ENCODE assay signal across 22 cellular contexts in genomic region chr19:47848425-47848824, GRCh38. TPM values are rescaled to one million over a fixed set of nuclear protein-coding genes. Genes with fewer than 3 reads are reported as not detected.
DNase-seq lines count a peak whose midpoint lies in the region; ATAC-seq and TF ChIP-seq lines count a peak whose summit lies in the region.
"Had no signal": no experiment of that assay in that cellular context is flagged by ENCODE, and none has a peak within 500 bp of the region (broad histone marks: within the 10 kb centered on the region; RNA-seq: fewer than 3 reads in every experiment).

No MANE protein-coding gene starts in this region.

- H3K27me3 ChIP-seq in A673 (replicated peaks; ENCODE audit: insufficient read depth, low read depth, low read length, poor library complexity) (no peaks in the 10 kb centered on the region), HUES48 (ENCODE audit: control insufficient read depth, insufficient read depth, low read length) (no peaks in the 10 kb centered on the region)
- H3K27me3 ChIP-seq: BLaER1 had no signal

- H3K4me3 Mint-ChIP-seq in glutamatergic neuron (ENCODE audit: unreplicated experiment): peak overlapping the region; percentile 72
- H3K4me3 Mint-ChIP-seq in nephron: no peak overlapping the region

- TF ChIP-seq CTCF in A673 (conservative IDR thresholded peaks at IDR 0.05; ENCODE audit: low read depth, low read length) (no peak), glutamatergic neuron (IDR thresholded peaks at IDR 0.05; ENCODE audit: partially characterized antibody, unreplicated experiment) (no peak), nephron (IDR thresholded peaks at IDR 0.05; ENCODE audit: unreplicated experiment in 3 of 3) (no peak)

- peaks cover 4% of the 10 kb centered on the region for H3K4me1 ChIP-seq in A673 (ENCODE audit: insufficient read depth, low read length, poor library complexity, severe bottlenecking)
- H3K4me1 ChIP-seq in HUES48 (ENCODE audit: control insufficient read depth, insufficient read depth, low read length): peaks cover 14% of the 10 kb centered on the region
- H3K4me1 ChIP-seq: heart left ventricle, psoas muscle, upper lobe of right lung had no signal

- POLR2A ChIA-PET in A673 (lab: Charles Lee; ENCODE audit: low non-redundant PET): no interaction called here

- intact Hi-C loops in A673 (cut with micrococcal nuclease; ENCODE audit: unreplicated experiment): no loop called here
- intact Hi-C loops in sciatic nerve (cut with DNase I): no loop called here

- H3K4me1 Mint-ChIP-seq in glutamatergic neuron (ENCODE audit: low read depth, unreplicated experiment): peaks cover 7% of the 10 kb centered on the region
- H3K4me1 Mint-ChIP-seq in nephron: peaks cover 20% of the 10 kb centered on the region

- H3K4me3 ChIP-seq in A673 (ENCODE audit: low read depth, low read length, poor library complexity, severe bottlenecking) (peak overlapping the region; percentile 27), HUES48 (ENCODE audit: low read depth, low read length) (peak overlapping the region; percentile 53)
- H3K4me3 ChIP-seq: BLaER1, heart left ventricle, MG63, psoas muscle, upper lobe of right lung had no signal

- H3K27me3 Mint-ChIP-seq in glutamatergic neuron (ENCODE audit: unreplicated experiment) (peaks cover 10% of the 10 kb centered on the region), nephron (ENCODE audit: low read depth) (peaks cover 47% of the 10 kb centered on the region)

- no peaks in the 10 kb centered on the region for H3K36me3 Mint-ChIP-seq in glutamatergic neuron (ENCODE audit: unreplicated experiment)
- no peaks in the 10 kb centered on the region for H3K36me3 Mint-ChIP-seq in nephron (ENCODE audit: low read depth)

- BruUV-seq in A673 (replicated peaks; lab: Mats Ljungman, UMichigan): no TSS peak

- peak overlapping the region; percentile 63; the same call in 1 of the 2 replicates for H3K9ac ChIP-seq in HUES48 (ENCODE audit: low read depth, low read length)
- H3K9ac ChIP-seq: BLaER1 had no signal

- H3K36me3 ChIP-seq in A673 (ENCODE audit: insufficient read depth, low read length, poor library complexity, severe bottlenecking) (no peaks in the 10 kb centered on the region), HUES48 (ENCODE audit: control insufficient read depth, insufficient read depth, low read length) (no peaks in the 10 kb centered on the region)
- H3K36me3 ChIP-seq: BLaER1, heart left ventricle, MG63, upper lobe of right lung had no signal

- H3K9me3 ChIP-seq in A673 (ENCODE audit: low read depth, low read length, poor library complexity, severe bottlenecking): no peaks in the 10 kb centered on the region
- no peaks in the 10 kb centered on the region for H3K9me3 ChIP-seq in HUES48 (ENCODE audit: control insufficient read depth, insufficient read depth, low read length)
- H3K9me3 ChIP-seq: BLaER1, heart left ventricle, MG63, psoas muscle, upper lobe of right lung had no signal

- ATAC-seq in sciatic nerve: no peak
- ATAC-seq: heart left ventricle, left ventricle myocardium superior, psoas muscle, upper lobe of right lung had no signal

- H3K27ac ChIP-seq in A673 (ENCODE audit: low read depth, low read length, poor library complexity, severe bottlenecking): no peak overlapping the region
- H3K27ac ChIP-seq in HUES48 (ENCODE audit: low read depth, low read length): peak overlapping the region; percentile 93
- H3K27ac ChIP-seq: BLaER1, heart left ventricle, psoas muscle, upper lobe of right lung had no signal

- H3K9me3 Mint-ChIP-seq in glutamatergic neuron (ENCODE audit: unreplicated experiment): no peaks in the 10 kb centered on the region
- H3K9me3 Mint-ChIP-seq in nephron: no peaks in the 10 kb centered on the region
- H3K9me3 Mint-ChIP-seq: activated T-cell treated with anti-CD3 and anti-CD28 coated beads, Interleukin-2, amount 50 U/mL, for 24 hours had no signal

- DNase-seq in A673 (ENCODE audit: low spot score): no peak
- no peak for DNase-seq in glutamatergic neuron
- no peak for DNase-seq in cerebellum (ENCODE audit: low spot score)
- no peak for DNase-seq in stimulated activated CD4-positive, alpha-beta T cell treated with anti-CD3 and anti-CD28 coated beads, Interleukin-4, amount 100 ng/mL, for 24 hours
- DNase-seq in NCI-H1694 (lab: John Stamatoyannopoulos, UW): no peak
- DNase-seq in sciatic nerve (ENCODE audit: low spot score): no peak
- DNase-seq: heart left ventricle; NK-92 treated with Interleukin-12 subunit alpha and Interleukin-12 subunit beta, amount 100 ng/mL, for 24 hours; psoas muscle; SIG-M5 had no signal

- peak overlapping the region; percentile 52 for H3K27ac Mint-ChIP-seq in glutamatergic neuron (ENCODE audit: unreplicated experiment)
- peak overlapping the region in 2 of 3 experiments; percentile 0 to 41 for H3K27ac Mint-ChIP-seq in nephron
- H3K27ac Mint-ChIP-seq: activated CD4-positive, alpha-beta T cell treated with anti-CD3 and anti-CD28 coated beads for 36 hours; activated T-cell treated with anti-CD3 and anti-CD28 coated beads, Interleukin-2, amount 50 U/mL, for 24 hours had no signal

- CTCF ChIA-PET in A673 (lab: Charles Lee): interaction anchor here (0.6 kb wide), 1 partner anchor 24 kb away, joined by 4 read pairs; no protein-coding TSS in a partner anchor

RNA-seq across cellular contexts. Expression of gene TPRX2, which starts 10.6 kb away (rescaled TPM):
- total RNA-seq in A673 (2021): not detected in 2 replicates
- total RNA-seq in glutamatergic neuron (ENCODE audit: unreplicated experiment): not detected
- not detected for total RNA-seq in cerebellum
- not detected for total RNA-seq in sciatic nerve
- total RNA-seq: activated CD4-positive, alpha-beta T cell treated with anti-CD3 and anti-CD28 coated beads for 36 hours; activated CD8-positive, alpha-beta memory T cell treated with anti-CD3 and anti-CD28 coated beads for 36 hours; epithelial cell of proximal tubule; heart left ventricle; left ventricle myocardium superior; mononuclear cell; NCI-H460; psoas muscle; upper lobe of right lung had no signal

RNA-seq across cellular contexts. Expression of gene CRX, which starts 26.7 kb away (rescaled TPM):
- total RNA-seq in A673 (2021) (not detected in 2 replicates), glutamatergic neuron (ENCODE audit: unreplicated experiment) (not detected), cerebellum (not detected), sciatic nerve (0.09 TPM)
- total RNA-seq: activated CD4-positive, alpha-beta T cell treated with anti-CD3 and anti-CD28 coated beads for 36 hours; activated CD8-positive, alpha-beta memory T cell treated with anti-CD3 and anti-CD28 coated beads for 36 hours; epithelial cell of proximal tubule; heart left ventricle; left ventricle myocardium superior; mononuclear cell; NCI-H460; psoas muscle; upper lobe of right lung had no signal

RNA-seq across cellular contexts. Expression of gene SULT2A1, which starts 37.7 kb away (rescaled TPM):
- total RNA-seq in A673 (2021): not detected in 2 replicates
- not detected for total RNA-seq in glutamatergic neuron (ENCODE audit: unreplicated experiment)
- not detected for total RNA-seq in cerebellum
- total RNA-seq in sciatic nerve: not detected
- total RNA-seq: activated CD4-positive, alpha-beta T cell treated with anti-CD3 and anti-CD28 coated beads for 36 hours; activated CD8-positive, alpha-beta memory T cell treated with anti-CD3 and anti-CD28 coated beads for 36 hours; epithelial cell of proximal tubule; heart left ventricle; left ventricle myocardium superior; mononuclear cell; NCI-H460; psoas muscle; upper lobe of right lung had no signal

RNA-seq across cellular contexts. Expression of gene TPRX1, which starts 44.1 kb away (rescaled TPM):
- total RNA-seq in A673 (2021) (not detected in 2 replicates), glutamatergic neuron (ENCODE audit: unreplicated experiment) (not detected), cerebellum (not detected), sciatic nerve (not detected)
- total RNA-seq: activated CD4-positive, alpha-beta T cell treated with anti-CD3 and anti-CD28 coated beads for 36 hours; activated CD8-positive, alpha-beta memory T cell treated with anti-CD3 and anti-CD28 coated beads for 36 hours; epithelial cell of proximal tubule; heart left ventricle; left ventricle myocardium superior; mononuclear cell; NCI-H460; psoas muscle; upper lobe of right lung had no signal
